11 cellular contexts compared by ENCODE assay signal in the genomic region with DNA sequence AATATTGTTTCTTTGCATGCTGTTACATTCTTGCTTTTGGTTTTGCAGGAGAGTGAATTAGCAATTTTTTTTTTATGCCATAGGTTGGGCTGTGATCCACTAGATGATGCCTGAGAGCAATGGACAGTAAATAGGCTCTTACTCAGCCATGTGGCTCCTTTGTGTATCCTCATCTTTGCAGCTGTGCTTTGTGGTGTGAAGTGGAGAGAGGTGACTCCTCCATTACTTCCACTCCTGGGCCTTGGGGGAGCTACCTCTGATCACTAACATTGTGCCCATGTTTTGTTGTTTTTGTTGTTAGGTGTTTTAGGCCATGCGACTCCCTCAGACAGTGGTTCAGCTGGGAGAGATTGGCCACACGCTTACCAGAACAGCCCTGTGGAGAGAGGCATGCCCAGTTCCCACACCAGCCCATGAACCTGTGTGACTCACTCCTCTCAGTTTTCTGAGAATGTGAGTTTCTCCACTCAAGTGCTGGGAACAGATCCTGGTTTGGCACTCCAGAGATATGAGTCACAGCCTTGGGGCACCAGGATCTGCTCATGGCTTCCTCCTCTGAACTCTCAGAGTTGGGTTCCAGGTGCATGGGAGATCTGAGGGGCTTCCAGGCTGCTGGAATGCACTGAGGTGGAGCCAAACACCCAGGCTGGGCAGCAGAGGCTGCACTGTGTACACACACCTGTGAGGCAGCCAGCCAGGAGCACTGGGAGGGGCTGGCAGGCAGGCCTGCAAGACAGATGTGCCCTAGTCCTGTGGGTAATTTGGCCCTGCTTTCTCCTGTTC.
A peak's percentile ranks its signal among the peaks of the same experiment; 100 is the strongest.
DNase-seq lines count a peak whose midpoint lies in the region; ATAC-seq and TF ChIP-seq lines count a peak whose summit lies in the region.
"Had no signal": no experiment of that assay in that cellular context is flagged by ENCODE, and none has a peak within 500 bp of the region (broad histone marks: within the 10 kb centered on the region; RNA-seq: fewer than 3 reads in every experiment).

No MANE protein-coding gene starts in this region.

- H3K4me2 ChIP-seq in hepatocyte, result no peak overlapping the region

- no peaks in the 10 kb centered on the region for H3K4me1 Mint-ChIP-seq in HFFc6 (ENCODE audit: low read depth)
- H3K4me1 Mint-ChIP-seq: activated B cell treated with CpG ODN at 0.5 μM for 24 hours had no signal

- H3K9me3 ChIP-seq in hepatocyte (ENCODE audit: low read depth) (no peaks in the 10 kb centered on the region), thoracic aorta (no peaks in the 10 kb centered on the region)
- H3K9me3 ChIP-seq: right lobe of liver had no signal

- TF ChIP-seq CTCF in HFFc6 (IDR thresholded peaks at IDR 0.05), result no peak
- no peak for TF ChIP-seq CTCF in hepatocyte (IDR thresholded peaks at IDR 0.05; ENCODE audit: poor library complexity)
- no peak for TF ChIP-seq CTCF in thoracic aorta (IDR thresholded peaks at IDR 0.05)
- TF ChIP-seq CTCF in coronary artery (IDR thresholded peaks at IDR 0.05), result no peak

- H3K27ac ChIP-seq in hepatocyte (peak overlapping the region; percentile 20), thoracic aorta (no peak overlapping the region), coronary artery (no peak overlapping the region)
- H3K27ac ChIP-seq: right lobe of liver had no signal

- no peaks in the 10 kb centered on the region for H4K20me1 ChIP-seq in hepatocyte (ENCODE audit: insufficient read depth, poor library complexity, severe bottlenecking)

- WGBS in hepatocyte (ENCODE audit: low lambda C conversion rate, missing lambda C conversion rate), result 78% methylated on average over 2 of the region's 2 CpGs

- no peaks in the 10 kb centered on the region for H3K27me3 Mint-ChIP-seq in HFFc6 (ENCODE audit: insufficient read depth)
- H3K27me3 Mint-ChIP-seq: activated B cell treated with CpG ODN at 0.5 μM for 24 hours had no signal

- H3K27me3 ChIP-seq in hepatocyte (no peaks in the 10 kb centered on the region), thoracic aorta (replicated peaks; ENCODE audit: insufficient read depth) (no peaks in the 10 kb centered on the region)
- H3K27me3 ChIP-seq: right lobe of liver had no signal

- H3K9me3 Mint-ChIP-seq in HFFc6, result peaks cover 19% of the 10 kb centered on the region

- H3K36me3 ChIP-seq in hepatocyte (replicated peaks; ENCODE audit: insufficient read depth, low read depth) (no peaks in the 10 kb centered on the region), thoracic aorta (no peaks in the 10 kb centered on the region)
- H3K36me3 ChIP-seq: right lobe of liver had no signal

- peak; percentile 87 for ATAC-seq in thoracic aorta (ENCODE audit: insufficient number of reproducible peaks, low FRiP score, low read depth)
- no peak for ATAC-seq in GM21576 (IDR thresholded peaks at IDR 0.05; ENCODE audit: unreplicated experiment)
- no peak for ATAC-seq in GM19351 (IDR thresholded peaks at IDR 0.05; ENCODE audit: unreplicated experiment)
- ATAC-seq: right lobe of liver had no signal

- DNase-seq in HFFc6 (peak; percentile 50), amniotic epithelial cell (ENCODE audit: low read depth) (peak; percentile 68), hepatocyte (ENCODE audit: low spot score) (peak; percentile 60), thoracic aorta (ENCODE audit: low spot score) (no peak), NCI-H1436 (lab: John Stamatoyannopoulos, UW) (no peak), coronary artery (ENCODE audit: low spot score) (no peak)
- DNase-seq: activated B cell treated with CpG ODN at 0.5 μM for 24 hours, NCI-H526, right lobe of liver had no signal

- H3K4me3 Mint-ChIP-seq in HFFc6, result no peak overlapping the region
- H3K4me3 Mint-ChIP-seq: activated B cell treated with CpG ODN at 0.5 μM for 24 hours had no signal

- H3K27ac Mint-ChIP-seq in HFFc6, result no peak overlapping the region
- H3K27ac Mint-ChIP-seq: activated B cell treated with CpG ODN at 0.5 μM for 24 hours had no signal

- no peaks in the 10 kb centered on the region for H3K36me3 Mint-ChIP-seq in HFFc6 (ENCODE audit: low read depth)

- H3K9me2 ChIP-seq in hepatocyte (replicated peaks; ENCODE audit: insufficient read depth), result no peaks in the 10 kb centered on the region

- no peak overlapping the region for H2AFZ ChIP-seq in hepatocyte

- H3K79me2 ChIP-seq in hepatocyte, result no peaks in the 10 kb centered on the region

- no peaks in the 10 kb centered on the region for H3K4me1 ChIP-seq in hepatocyte (ENCODE audit: insufficient read depth)
- H3K4me1 ChIP-seq in thoracic aorta (ENCODE audit: control insufficient read depth in 1 of 2, low read depth in 2 of 2), result no peaks in the 10 kb centered on the region
- H3K4me1 ChIP-seq: right lobe of liver had no signal

- H3K4me3 ChIP-seq in hepatocyte (no peak overlapping the region), thoracic aorta (no peak overlapping the region), coronary artery (no peak overlapping the region)
- H3K4me3 ChIP-seq: right lobe of liver had no signal

Comparison
In these comparisons a context has a peak if more than half of its experiments do, and no peak if none do; other contexts are left out.
1. DNase-seq: peak in HFFc6 (single experiment), amniotic epithelial cell (single experiment) and hepatocyte (single experiment); none in thoracic aorta (single experiment), NCI-H1436 (single experiment) and coronary artery (single experiment).